In genomic region chr9:137062384-137062783, GRCh38 we compare ENCODE assay signal across 1 cellular context.
TF ChIP-seq lines count a peak whose summit lies in the region.

No MANE protein-coding gene starts in this region.

TF ChIP-seq in K562, 482 proteins besides CTCF, POLR2A, EP300 and RAD21:
- no peak for TF ChIP-seq CBFA2T3 (IDR thresholded peaks at IDR 0.05)
TF ChIP-seq in K562: peak in this region for 0.
